In genomic region chr10:44977287-44978212, GRCh38 we compare ENCODE assay signal across 1 cellular context.
TF ChIP-seq lines count a peak whose summit lies in the region.

No MANE protein-coding gene starts in this region.

TF ChIP-seq in HepG2, 621 proteins besides CTCF, POLR2A, EP300 and RAD21 (continued from another document and continues in another):
- TF ChIP-seq GLMP (CRISPR knock-in tag; IDR thresholded peaks at IDR 0.05; ENCODE audit: borderline replicate concordance) (no peak), FOXM1 (CRISPR knock-in tag; IDR thresholded peaks at IDR 0.05) (no peak), PBX2 (CRISPR knock-in tag; IDR thresholded peaks at IDR 0.05) (no peak), ZNF362 (CRISPR knock-in tag; IDR thresholded peaks at IDR 0.05; ENCODE audit: borderline replicate concordance) (no peak), CBFB (CRISPR knock-in tag; IDR thresholded peaks at IDR 0.05) (peak; percentile 16; the same call in 1 of the 2 replicates), PHF20 (CRISPR knock-in tag; IDR thresholded peaks at IDR 0.05) (no peak), POLR2AphosphoS5 (IDR thresholded peaks at IDR 0.05; ENCODE audit: low read depth, low read length) (peak; percentile 15; the same call in 1 of the 2 replicates), THYN1 (CRISPR knock-in tag; IDR thresholded peaks at IDR 0.05; ENCODE audit: borderline replicate concordance, low read depth) (0 out of 2 replicates have a peak, but pooled peaks have one; percentile 74), HMG20A (CRISPR knock-in tag; IDR thresholded peaks at IDR 0.05; ENCODE audit: borderline replicate concordance) (no peak), HOXA3 (CRISPR knock-in tag; IDR thresholded peaks at IDR 0.05) (no peak), ZSCAN29 (CRISPR knock-in tag; conservative IDR thresholded peaks at IDR 0.05) (no peak), GZF1 (CRISPR knock-in tag; IDR thresholded peaks at IDR 0.05) (no peak), ZBTB38 (CRISPR knock-in tag; IDR thresholded peaks at IDR 0.05) (peak; percentile 75), ZBTB49 (CRISPR knock-in tag; IDR thresholded peaks at IDR 0.05; ENCODE audit: borderline replicate concordance) (no peak), THAP8 (CRISPR knock-in tag; IDR thresholded peaks at IDR 0.05; ENCODE audit: borderline replicate concordance) (no peak), WIZ (CRISPR knock-in tag; IDR thresholded peaks at IDR 0.05) (no peak), ZNF251 (CRISPR knock-in tag; IDR thresholded peaks at IDR 0.05) (no peak), ZNF776 (CRISPR knock-in tag; IDR thresholded peaks at IDR 0.05) (no peak; the same call in 1 of the 2 replicates), ZBTB3 (CRISPR knock-in tag; IDR thresholded peaks at IDR 0.05; ENCODE audit: borderline replicate concordance, low read depth) (no peak), ZNF75D (CRISPR knock-in tag; IDR thresholded peaks at IDR 0.05; ENCODE audit: borderline replicate concordance) (no peak), CBX5 (CRISPR knock-in tag; IDR thresholded peaks at IDR 0.05; ENCODE audit: borderline replicate concordance) (no peak; the same call in 1 of the 2 replicates), ZNF644 (CRISPR knock-in tag; IDR thresholded peaks at IDR 0.05; ENCODE audit: low read depth) (no peak), ONECUT2 (CRISPR knock-in tag; IDR thresholded peaks at IDR 0.05) (no peak), NR2C2 (CRISPR knock-in tag; IDR thresholded peaks at IDR 0.05; ENCODE audit: borderline replicate concordance) (peak; percentile 74), SP1 (IDR thresholded peaks at IDR 0.05) (no peak), SP1 (CRISPR knock-in tag; IDR thresholded peaks at IDR 0.05) (peak; percentile 38; the same call in 1 of the 2 replicates), FOXK2 (IDR thresholded peaks at IDR 0.05) (no peak), ZNF772 (CRISPR knock-in tag; IDR thresholded peaks at IDR 0.05) (peak; percentile 84), HMG20B (CRISPR knock-in tag; conservative IDR thresholded peaks at IDR 0.05) (0 out of 2 replicates have a peak, but pooled peaks have one; percentile 15), HDAC2 (CRISPR knock-in tag; IDR thresholded peaks at IDR 0.05) (no peak; the same call in 1 of the 2 replicates), ZSCAN22 (CRISPR knock-in tag; IDR thresholded peaks at IDR 0.05) (no peak), ZMYM4 (CRISPR knock-in tag; IDR thresholded peaks at IDR 0.05) (no peak), BCLAF1 (IDR thresholded peaks at IDR 0.05) (no peak), SP4 (CRISPR knock-in tag; IDR thresholded peaks at IDR 0.05) (no peak; the same call in 1 of the 2 replicates), ZNF614 (CRISPR knock-in tag; IDR thresholded peaks at IDR 0.05; ENCODE audit: borderline replicate concordance) (no peak), RBAK (CRISPR knock-in tag; IDR thresholded peaks at IDR 0.05) (no peak), ZNF282 (IDR thresholded peaks at IDR 0.05; ENCODE audit: partially characterized antibody) (no peak), ATAD3A (CRISPR knock-in tag; IDR thresholded peaks at IDR 0.05) (no peak), ZNF710 (CRISPR knock-in tag; IDR thresholded peaks at IDR 0.05; ENCODE audit: borderline replicate concordance) (no peak), ZNF800 (CRISPR knock-in tag; IDR thresholded peaks at IDR 0.05) (no peak), TCF12 (IDR thresholded peaks at IDR 0.05) (no peak), TCF12 (CRISPR knock-in tag; IDR thresholded peaks at IDR 0.05) (0 out of 2 replicates have a peak, but pooled peaks have one; percentile 58), PRMT3 (CRISPR knock-in tag; IDR thresholded peaks at IDR 0.05; ENCODE audit: borderline replicate concordance, low read depth) (peak; percentile 20; the same call in 1 of the 2 replicates), FOXP1 (IDR thresholded peaks at IDR 0.05) (no peak), FOXP1 (CRISPR knock-in tag; IDR thresholded peaks at IDR 0.05) (no peak), RORA (CRISPR knock-in tag; IDR thresholded peaks at IDR 0.05) (no peak), KAT7 (CRISPR knock-in tag; IDR thresholded peaks at IDR 0.05; ENCODE audit: borderline replicate concordance) (peak; percentile 52), ZNF432 (CRISPR knock-in tag; IDR thresholded peaks at IDR 0.05; ENCODE audit: borderline replicate concordance) (no peak), ZFYVE20 (CRISPR knock-in tag; IDR thresholded peaks at IDR 0.05; ENCODE audit: borderline replicate concordance, low read depth) (0 out of 2 replicates have a peak, but pooled peaks have one; percentile 46), TAF15 (IDR thresholded peaks at IDR 0.05; ENCODE audit: low read depth, low read length, poor library complexity, severe bottlenecking) (no peak), ZNF543 (CRISPR knock-in tag; IDR thresholded peaks at IDR 0.05) (no peak), KDM4B (CRISPR knock-in tag; IDR thresholded peaks at IDR 0.05) (no peak; the same call in 1 of the 2 replicates), ZNF230 (CRISPR knock-in tag; IDR thresholded peaks at IDR 0.05) (no peak), FOSL1 (CRISPR knock-in tag; IDR thresholded peaks at IDR 0.05; ENCODE audit: borderline replicate concordance) (peak; percentile 50; the same call in 1 of the 2 replicates), PTBP1 (IDR thresholded peaks at IDR 0.05; ENCODE audit: low read depth, low read length, poor library complexity, severe bottlenecking) (no peak), PHF21A (CRISPR knock-in tag; IDR thresholded peaks at IDR 0.05) (no peak), SMYD3 (CRISPR knock-in tag; IDR thresholded peaks at IDR 0.05) (no peak; the same call in 1 of the 2 replicates), SUZ12 (IDR thresholded peaks at IDR 0.05; ENCODE audit: low read depth, low read length) (no peak)
